In genomic region chr20:31676534-31677030, GRCh38 we compare ENCODE assay signal across 1 cellular context.
TF ChIP-seq lines count a peak whose summit lies in the region.

No MANE protein-coding gene starts in this region.

TF ChIP-seq in GM12878, 131 proteins besides CTCF, POLR2A, EP300 and RAD21 (continued from another document):
- TF ChIP-seq E2F4 (IDR thresholded peaks at IDR 0.05; ENCODE audit: low read depth, low read length) (no peak), STAT3 (IDR thresholded peaks at IDR 0.05; ENCODE audit: low read depth, low read length) (no peak), ZBTB40 (IDR thresholded peaks at IDR 0.05; ENCODE audit: borderline replicate concordance) (no peak), CHD2 (IDR thresholded peaks at IDR 0.05; ENCODE audit: borderline replicate concordance, low read depth, low read length) (no peak), SKIL (IDR thresholded peaks at IDR 0.05; ENCODE audit: low read depth, poor library complexity, severe bottlenecking) (no peak), PAX5 (IDR thresholded peaks at IDR 0.05; ENCODE audit: borderline replicate concordance, low read depth, low read length) (no peak), CREM (IDR thresholded peaks at IDR 0.05; ENCODE audit: low read depth) (no peak)
